ENCODE assay signal across 8 cellular contexts in the genomic region with DNA sequence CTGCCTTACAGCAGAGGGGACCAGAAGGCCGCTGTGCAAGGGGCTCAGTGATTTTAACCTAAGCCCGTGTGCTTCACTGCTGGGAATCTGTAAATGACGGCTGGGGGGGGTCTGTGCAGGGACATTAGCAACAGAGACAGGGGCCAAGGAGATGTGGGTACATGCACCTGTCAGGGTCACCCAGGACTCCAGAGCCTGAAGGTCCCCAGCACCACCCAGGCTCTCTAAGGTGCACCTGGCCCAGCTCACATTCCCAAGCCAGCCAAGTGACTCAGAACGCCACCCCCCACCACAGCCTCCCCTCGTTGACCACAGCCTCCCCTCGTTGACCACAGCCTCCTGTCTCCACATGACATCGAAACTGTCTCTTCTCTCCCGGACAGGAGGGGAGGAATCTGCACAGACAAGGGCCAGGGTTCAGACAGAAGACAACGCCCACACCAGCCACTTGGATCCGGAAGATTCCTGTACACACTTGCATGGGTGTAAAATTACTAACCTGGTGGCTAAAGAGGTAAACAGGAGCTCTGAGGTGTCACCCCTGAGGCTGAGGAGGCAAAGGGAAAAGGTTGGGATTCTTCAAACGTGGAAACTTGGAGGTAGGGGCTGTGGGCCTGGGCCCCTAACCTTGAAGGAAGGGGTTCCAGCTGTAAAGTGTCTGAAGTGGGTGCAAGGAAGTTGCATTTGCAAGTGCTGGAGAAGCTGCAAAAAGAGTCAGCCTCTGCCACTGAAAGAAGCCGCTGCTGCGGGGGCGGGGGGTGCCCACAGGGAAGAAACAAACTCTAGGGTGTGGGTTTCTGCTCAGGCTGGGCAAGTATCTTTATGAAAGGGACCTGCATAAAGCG. TPM values are rescaled to one million over a fixed set of nuclear protein-coding genes. Genes with fewer than 3 reads are reported as not detected.
DNase-seq lines count a peak whose midpoint lies in the region; ATAC-seq and TF ChIP-seq lines count a peak whose summit lies in the region.

No MANE protein-coding gene starts in this region.

- H3K4me3 ChIP-seq in NB4 (ENCODE audit: low read depth, low read length): no peak overlapping the region
- H3K4me3 ChIP-seq in sigmoid colon: no peak overlapping the region
- H3K4me3 ChIP-seq in coronary artery: no peak overlapping the region

- no peak for TF ChIP-seq EP300 in sigmoid colon (IDR thresholded peaks at IDR 0.05)

- H3K36me3 Mint-ChIP-seq in activated naive CD8-positive, alpha-beta T cell treated with anti-CD3 and anti-CD28 coated beads for 36 hours: no peaks in the 10 kb centered on the region

- H3K4me3 Mint-ChIP-seq in activated naive CD8-positive, alpha-beta T cell treated with anti-CD3 and anti-CD28 coated beads for 36 hours: peak overlapping the region; percentile 22

- no peaks in the 10 kb centered on the region for H3K9me3 ChIP-seq in sigmoid colon

- peaks cover 30% of the 10 kb centered on the region for H3K4me1 Mint-ChIP-seq in activated naive CD8-positive, alpha-beta T cell treated with anti-CD3 and anti-CD28 coated beads for 36 hours

- H3K27ac ChIP-seq in sigmoid colon (peak overlapping the region; percentile 61 to 83 (median 78)), coronary artery (no peak overlapping the region)

- no peaks in the 10 kb centered on the region for H3K27me3 ChIP-seq in sigmoid colon

- H3K9me3 Mint-ChIP-seq in activated naive CD8-positive, alpha-beta T cell treated with anti-CD3 and anti-CD28 coated beads for 36 hours: no peaks in the 10 kb centered on the region

- WGBS in sigmoid colon, 2 donors: 26 to 52% methylated on average over 15 of the region's 15 CpGs

- intact Hi-C loops in sigmoid colon (cut with DNase I): no loop called here

- H3K27ac Mint-ChIP-seq in activated naive CD8-positive, alpha-beta T cell treated with anti-CD3 and anti-CD28 coated beads for 36 hours: peak overlapping the region; percentile 2

- TF ChIP-seq POLR2A in NB4 (IDR thresholded peaks at IDR 0.05; ENCODE audit: extremely low read depth, insufficient read length): no peak
- TF ChIP-seq POLR2A in sigmoid colon (IDR thresholded peaks at IDR 0.05): no peak

- DNase-seq in Daoy (ENCODE audit: low read depth) (peak; percentile 88), NB4 (ENCODE audit: low read depth) (peak; percentile 93), sigmoid colon (peak; percentile 57), coronary artery (ENCODE audit: low spot score) (no peak), NCI-H1048 (lab: John Stamatoyannopoulos, UW) (no peak)
- peak; percentile 82 for DNase-seq in activated naive CD8-positive, alpha-beta T cell treated with anti-CD3 and anti-CD28 coated beads for 36 hours

- H3K27me3 Mint-ChIP-seq in activated naive CD8-positive, alpha-beta T cell treated with anti-CD3 and anti-CD28 coated beads for 36 hours: no peaks in the 10 kb centered on the region

- TF ChIP-seq CTCF in NB4 (IDR thresholded peaks at IDR 0.05; ENCODE audit: low read depth, low read length): no peak
- no peak for TF ChIP-seq CTCF in sigmoid colon (IDR thresholded peaks at IDR 0.05)
- TF ChIP-seq CTCF in coronary artery (IDR thresholded peaks at IDR 0.05): no peak

- peaks cover 0 to 69% (median 58%) of the 10 kb centered on the region in 4 donors for H3K4me1 ChIP-seq in sigmoid colon

- ATAC-seq in HG02571 (IDR thresholded peaks at IDR 0.05; ENCODE audit: unreplicated experiment) (no peak), GM21576 (IDR thresholded peaks at IDR 0.05; ENCODE audit: unreplicated experiment) (no peak)

- no peaks in the 10 kb centered on the region for H3K36me3 ChIP-seq in sigmoid colon

RNA-seq across cellular contexts. Expression of a gene that starts 27.0 kb away (rescaled TPM):
- total RNA-seq in Daoy (2014; rRNA removed; shearing (Covaris generic)): not detected in 2 replicates
- not detected for total RNA-seq in activated naive CD8-positive, alpha-beta T cell treated with anti-CD3 and anti-CD28 coated beads for 36 hours
- total RNA-seq in sigmoid colon: not detected
- polyA plus RNA-seq in sigmoid colon: under 1 TPM in 1 of 3 donors, not detected in 2; 0.15 TPM

RNA-seq across cellular contexts. Expression of a gene that starts 52.4 kb away (rescaled TPM):
- total RNA-seq in Daoy (2014; rRNA removed; shearing (Covaris generic)): not detected in 2 replicates
- not detected for total RNA-seq in activated naive CD8-positive, alpha-beta T cell treated with anti-CD3 and anti-CD28 coated beads for 36 hours
- total RNA-seq in sigmoid colon: not detected
- polyA plus RNA-seq in sigmoid colon: not detected

Comparison
In these comparisons a context has a peak if more than half of its experiments do, and no peak if none do; other contexts are left out.
1. DNase-seq: peak in Daoy (single experiment), NB4 (single experiment), activated naive CD8-positive, alpha-beta T cell treated with anti-CD3 and anti-CD28 coated beads for 36 hours (single experiment) and sigmoid colon (single experiment); none in coronary artery (single experiment) and NCI-H1048 (single experiment).
2. H3K27ac ChIP-seq: peak in sigmoid colon (4 of 4); none in coronary artery (0 of 2).